8 cellular contexts compared by ENCODE assay signal in genomic region chr10:512661-513060, GRCh38.
DNase-seq lines count a peak whose midpoint lies in the region; ATAC-seq and TF ChIP-seq lines count a peak whose summit lies in the region.
"Not testable (repeated sequence)": the region's sequence is repeated elsewhere in the genome, so short reads cannot be mapped to it uniquely, and the experiment has no call there.

No MANE protein-coding gene starts in this region.

- not testable (repeated sequence) for H3K9ac ChIP-seq in OCI-LY3 (ENCODE audit: low read length); rectal smooth muscle tissue (ENCODE audit: low read length)

- not testable (repeated sequence) for TF ChIP-seq EP300 in esophagus muscularis mucosa (IDR thresholded peaks at IDR 0.05); stomach (IDR thresholded peaks at IDR 0.05)

- intact Hi-C loops in Calu3 (cut with micrococcal nuclease; ENCODE audit: unreplicated experiment) (loop anchor here (5.0 to 10.0 kb wide), 2 partner anchors 102 to 275 kb away; no protein-coding TSS in a partner anchor), esophagus muscularis mucosa (cut with DNase I) (loop anchor here (5.0 kb wide), 2 partner anchors 60 to 280 kb away; no protein-coding TSS in a partner anchor), left lung (cut with DNase I) (loop anchor here in 1 of 2 donors (10.0 kb wide), 1 partner anchor 272 kb away; no protein-coding TSS in a partner anchor), stomach (cut with DNase I; ENCODE audit: low total_unique reads) (loop anchor here (10.0 kb wide), 1 partner anchor 172 kb away; the partner anchor contains the start of gene DIP2C)
- intact Hi-C loops in upper lobe of right lung (cut with DNase I), result not testable (repeated sequence)

- 89% methylated on average over 5 of the region's 5 CpGs for WGBS in esophagus muscularis mucosa
- 89 to 93% (median 92%) methylated on average over 5 of the region's 5 CpGs for WGBS in stomach, 5 donors

- H3K79me2 ChIP-seq in OCI-LY3 (ENCODE audit: low read length), result not testable (repeated sequence)

- TF ChIP-seq CTCF in Calu3 (IDR thresholded peaks at IDR 0.05; ENCODE audit: unreplicated experiment); OCI-LY3 (IDR thresholded peaks at IDR 0.05; ENCODE audit: low read depth, low read length); VCaP (conservative IDR thresholded peaks at IDR 0.05); esophagus muscularis mucosa (IDR thresholded peaks at IDR 0.05); left lung (IDR thresholded peaks at IDR 0.05); stomach (IDR thresholded peaks at IDR 0.05); upper lobe of right lung (IDR thresholded peaks at IDR 0.05): not testable (repeated sequence)

- not testable (repeated sequence) for DNase-seq in Calu3; esophagus muscularis mucosa (ENCODE audit: extremely low spot score); left lung; stomach
- peak; percentile 71 for DNase-seq in upper lobe of right lung

- peaks cover 31% of the 10 kb centered on the region for H3K4me1 Mint-ChIP-seq in Calu3 (ENCODE audit: low read depth, unreplicated experiment)

- not testable (repeated sequence) for H3K27me3 ChIP-seq in OCI-LY3 (ENCODE audit: low read depth, low read length); esophagus muscularis mucosa; left lung; rectal smooth muscle tissue (ENCODE audit: control insufficient read depth, insufficient read depth, low read length); stomach; upper lobe of right lung

- TF ChIP-seq POLR2A in esophagus muscularis mucosa (IDR thresholded peaks at IDR 0.05; ENCODE audit: low read depth); stomach (IDR thresholded peaks at IDR 0.05): not testable (repeated sequence)

- not testable (repeated sequence) for H4K20me1 ChIP-seq in OCI-LY3 (ENCODE audit: insufficient read depth, low read length)

- peaks cover 27% of the 10 kb centered on the region for H3K36me3 Mint-ChIP-seq in Calu3 (ENCODE audit: insufficient read depth, unreplicated experiment)

- TSS peak; percentile 76 for BruUV-seq in Calu3 (replicated peaks; lab: Mats Ljungman, UMichigan)

- H2AFZ ChIP-seq in OCI-LY3 (ENCODE audit: low read depth, low read length), result not testable (repeated sequence)

- CTCF ChIA-PET in Calu3 (lab: Charles Lee), result not testable (repeated sequence)

- H3K4me1 ChIP-seq in OCI-LY3 (ENCODE audit: low read length) (peaks cover 23% of the 10 kb centered on the region), esophagus muscularis mucosa (peaks cover 35 to 87% (median 75%) of the 10 kb centered on the region in 4 donors), rectal smooth muscle tissue (ENCODE audit: control insufficient read depth, insufficient read depth, low read length) (peaks cover 42% of the 10 kb centered on the region), stomach (peaks cover 7 to 69% (median 40%) of the 10 kb centered on the region in 4 donors), upper lobe of right lung (peaks cover 10% of the 10 kb centered on the region)
- not testable (repeated sequence) for H3K4me1 ChIP-seq in left lung

- not testable (repeated sequence) for H3K4me3 ChIP-seq in OCI-LY3 (ENCODE audit: low read length); esophagus muscularis mucosa; left lung; rectal smooth muscle tissue (ENCODE audit: low read length); stomach; upper lobe of right lung

- not testable (repeated sequence) for H3K36me3 ChIP-seq in OCI-LY3 (replicated peaks; ENCODE audit: low read depth, low read length); esophagus muscularis mucosa; left lung; rectal smooth muscle tissue (ENCODE audit: control insufficient read depth, insufficient read depth, low read length); stomach; upper lobe of right lung

- not testable (repeated sequence) for H3K4me3 Mint-ChIP-seq in Calu3 (ENCODE audit: low read depth, unreplicated experiment)

- 0 out of 2 replicates have a peak overlapping the region, but pooled peaks have one; percentile 77 for H3K4me2 ChIP-seq in OCI-LY3 (ENCODE audit: low read length)

- ATAC-seq in left lung, result peak; percentile 8
- ATAC-seq in upper lobe of right lung, result not testable (repeated sequence)

- not testable (repeated sequence) for H3K27ac ChIP-seq in OCI-LY3 (ENCODE audit: low read length); left lung; upper lobe of right lung
- H3K27ac ChIP-seq in VCaP (peak overlapping the region; percentile 80), esophagus muscularis mucosa (replicated peaks in 1 of 4) (peak overlapping the region in 3 of 4 donors; percentile 58 to 85 (median 82)), rectal smooth muscle tissue (ENCODE audit: low read depth, low read length) (peak overlapping the region; percentile 28), stomach (peak overlapping the region in 3 of 5 donors; percentile 61 to 85 (median 79))

- not testable (repeated sequence) for H3K9me3 Mint-ChIP-seq in Calu3 (ENCODE audit: low read depth, unreplicated experiment)

- not testable (repeated sequence) for H3K9me3 ChIP-seq in OCI-LY3 (ENCODE audit: insufficient read depth, low read length); esophagus muscularis mucosa; left lung; stomach; upper lobe of right lung

- not testable (repeated sequence) for H3K27me3 Mint-ChIP-seq in Calu3 (ENCODE audit: unreplicated experiment)

- H3K27ac Mint-ChIP-seq in Calu3 (ENCODE audit: unreplicated experiment), result not testable (repeated sequence)
